Comparison of ENCODE assay signal across 8 cellular contexts in genomic region chr1:12477936-12478611, GRCh38.
DNase-seq lines count a peak whose midpoint lies in the region; ATAC-seq, FAIRE-seq and TF ChIP-seq lines count a peak whose summit lies in the region.

No MANE protein-coding gene starts in this region.

- ATAC-seq in A549: peak; percentile 87 to 95
- no peak for ATAC-seq in thoracic aorta (ENCODE audit: insufficient number of reproducible peaks, low FRiP score, low read depth)

- WGBS in A549 (ENCODE audit: missing lambda C conversion rate): 2% methylated on average over 19 of the region's 19 CpGs

- H3K27ac Mint-ChIP-seq in MCF 10A (ENCODE audit: low read depth, unreplicated experiment): peak overlapping the region; percentile 17

- TF ChIP-seq RAD21 in A549 (conservative IDR thresholded peaks at IDR 0.05 in 1 of 2, IDR thresholded peaks at IDR 0.05 in 1 of 2): peak; percentile 28 to 66; a peak in 4 of 5 replicates

- peak overlapping the region; percentile 72 for H3K4me2 ChIP-seq in A549

- peaks cover 34% of the 10 kb centered on the region for H3K4me1 Mint-ChIP-seq in MCF 10A (ENCODE audit: insufficient read depth, unreplicated experiment)

- H3K36me3 ChIP-seq in thoracic aorta: no peaks in the 10 kb centered on the region

- peaks cover 72% of the 10 kb centered on the region for H3K4me1 ChIP-seq in A549
- H3K4me1 ChIP-seq in thoracic aorta (ENCODE audit: control insufficient read depth in 1 of 2, low read depth in 2 of 2): peaks cover 55 to 94% of the 10 kb centered on the region in 2 donors

- no peak overlapping the region for H3K4me3 ChIP-seq in A549
- no peak overlapping the region for H3K4me3 ChIP-seq in thoracic aorta

- H3K27me3 ChIP-seq in thoracic aorta (replicated peaks; ENCODE audit: insufficient read depth): no peaks in the 10 kb centered on the region

- TF ChIP-seq EP300 in A549 (IDR thresholded peaks at IDR 0.05): peak; percentile 75 to 96; a peak in 3 of 5 replicates

- BruUV-seq in MCF 10A (replicated peaks; lab: Mats Ljungman, UMichigan): no TSS peak

- no peaks in the 10 kb centered on the region for H3K27me3 Mint-ChIP-seq in MCF 10A (ENCODE audit: insufficient read depth, unreplicated experiment)

- TF ChIP-seq POLR2A in A549 (IDR thresholded peaks at IDR 0.05; ENCODE audit: low read length): no peak
- TF ChIP-seq POLR2A in GM12891 (IDR thresholded peaks at IDR 0.05; ENCODE audit: low read depth, low read length): no peak

- H3K9me3 ChIP-seq in A549: peaks cover 6% of the 10 kb centered on the region; the same call in 1 of the 3 replicates
- H3K9me3 ChIP-seq in thoracic aorta: no peaks in the 10 kb centered on the region

- no peak for TF ChIP-seq CTCF in A549 (IDR thresholded peaks at IDR 0.05)
- TF ChIP-seq CTCF in MCF 10A (IDR thresholded peaks at IDR 0.05; ENCODE audit: unreplicated experiment): no peak
- TF ChIP-seq CTCF in thoracic aorta (IDR thresholded peaks at IDR 0.05): no peak

- CTCF ChIA-PET in A549 (lab: Yijun Ruan, JAX): interaction anchor here (0.9 to 1.3 kb wide), 2 partner anchors 96 to 140 kb away, joined by 3 read pairs; partner anchors contain the start of gene DHRS3
- CTCF ChIA-PET in MCF 10A (lab: Yijun Ruan, JAX): interaction anchor here (0.7 to 1.5 kb wide), 4 partner anchors 15 to 181 kb away, joined by 3 to 5 read pairs (median 3); no protein-coding TSS in a partner anchor

- POLR2A ChIA-PET in A549 (lab: Yijun Ruan, JAX) (interaction anchor here (0.6 to 4.0 kb wide), 14 partner anchors 10 to 141 kb away, joined by 3 to 54 read pairs (median 5); partner anchors contain the start of gene DHRS3), MCF 10A (lab: Yijun Ruan, JAX) (interaction anchor here (0.5 to 4.3 kb wide), 8 partner anchors 13 to 141 kb away, joined by 3 to 18 read pairs (median 5); no protein-coding TSS in a partner anchor)

- no peaks in the 10 kb centered on the region for H3K9me3 Mint-ChIP-seq in MCF 10A (ENCODE audit: unreplicated experiment)

- peak overlapping the region; percentile 9 for H3K4me3 Mint-ChIP-seq in MCF 10A (ENCODE audit: unreplicated experiment)

- intact Hi-C loops in MCF 10A (cut with micrococcal nuclease): loop anchor here (5.0 kb wide), 1 partner anchor 139 kb away; the partner anchor contains the start of gene DHRS3

- peak; percentile 68 for FAIRE-seq in A549 (lab: Jason Lieb, UNC)
- FAIRE-seq in GM12891 (lab: Jason Lieb, UNC): no peak

- H3K36me3 Mint-ChIP-seq in MCF 10A (ENCODE audit: insufficient read depth, unreplicated experiment): peaks cover 20% of the 10 kb centered on the region

- DNase-seq in A549 (ENCODE audit: low read depth in 1 of 2, low spot score in 1 of 2) (peak; percentile 49 to 97), H4 (ENCODE audit: low spot score) (peak; percentile 98), NCI-H526 treated with DMSO at 0.1 percent for 48 hours (lab: John Stamatoyannopoulos, UW) (peak; percentile 53), MCF 10A (ENCODE audit: unreplicated experiment) (peak; percentile 98), left kidney (ENCODE audit: low read depth, low spot score) (peak; percentile 98), thoracic aorta (ENCODE audit: low spot score) (no peak), pons (ENCODE audit: low spot score) (no peak), GM12891 (ENCODE audit: insufficient read length, low spot score) (no peak)

- H3K27ac ChIP-seq in A549 (peak overlapping the region; percentile 92 to 93), thoracic aorta (peak overlapping the region; percentile 52 to 80)

TF ChIP-seq in A549, 52 proteins besides CTCF, POLR2A, EP300 and RAD21 (continues in another document):
- TF ChIP-seq CBX8 (IDR thresholded peaks at IDR 0.05) (no peak), MAFK (IDR thresholded peaks at IDR 0.05; ENCODE audit: partially characterized antibody) (no peak), EHF (CRISPR knock-in tag; IDR thresholded peaks at IDR 0.05) (peak; percentile 6; the same call in 1 of the 2 replicates), FOXS1 (CRISPR knock-in tag; IDR thresholded peaks at IDR 0.05) (no peak), RCOR1 (IDR thresholded peaks at IDR 0.05; ENCODE audit: low read depth, low read length) (no peak), BCL3 (IDR thresholded peaks at IDR 0.05) (peak; percentile 55; the same call in 1 of the 3 replicates), RARB (CRISPR knock-in tag; IDR thresholded peaks at IDR 0.05) (peak; percentile 97), ATOH8 (CRISPR knock-in tag; IDR thresholded peaks at IDR 0.05; ENCODE audit: low read depth) (no peak), E2F6 (IDR thresholded peaks at IDR 0.05; ENCODE audit: borderline replicate concordance, low read depth) (peak; percentile 63), FOSL2 (IDR thresholded peaks at IDR 0.05) (no peak), FOSL2 (CRISPR knock-in tag; IDR thresholded peaks at IDR 0.05) (peak; percentile 55; the same call in 1 of the 2 replicates)

TF ChIP-seq in GM12891, 5 proteins besides CTCF, POLR2A, EP300 and RAD21:
- TF ChIP-seq TAF1 (IDR thresholded peaks at IDR 0.05; ENCODE audit: low read depth, low read length) (no peak), SPI1 (IDR thresholded peaks at IDR 0.05; ENCODE audit: low read depth, low read length) (no peak), PAX5 (IDR thresholded peaks at IDR 0.05; ENCODE audit: insufficient read depth, low read length, severe bottlenecking) (no peak), POU2F2 (IDR thresholded peaks at IDR 0.05; ENCODE audit: low read depth, low read length) (no peak), POLR2AphosphoS5 (IDR thresholded peaks at IDR 0.05; ENCODE audit: low read depth, low read length) (no peak)

Comparison
In these comparisons a context has a peak if more than half of its experiments do, and no peak if none do; other contexts are left out.
1. DNase-seq: peak in A549 (2 of 2), H4 (single experiment), NCI-H526 treated with DMSO at 0.1 percent for 48 hours (single experiment), MCF 10A (single experiment) and left kidney (single experiment); none in thoracic aorta (single experiment), pons (single experiment) and GM12891 (single experiment).